17 cellular contexts compared by ENCODE assay signal in genomic region chr11:83118814-83119213, GRCh38. TPM values are rescaled to one million over a fixed set of nuclear protein-coding genes. Genes with fewer than 3 reads are reported as not detected.
DNase-seq lines count a peak whose midpoint lies in the region; ATAC-seq and TF ChIP-seq lines count a peak whose summit lies in the region.
"Had no signal": no experiment of that assay in that cellular context is flagged by ENCODE, and none has a peak within 500 bp of the region (broad histone marks: within the 10 kb centered on the region; RNA-seq: fewer than 3 reads in every experiment).

No MANE protein-coding gene starts in this region.

- H3K4me1 ChIP-seq in IMR-90 (ENCODE audit: control insufficient read depth, insufficient read depth, low read length): peaks cover 14% of the 10 kb centered on the region
- peaks cover 19% of the 10 kb centered on the region for H3K4me1 ChIP-seq in HAP-1

- H2BK15ac ChIP-seq in IMR-90 (ENCODE audit: low read depth, low read length): no peak overlapping the region

- peak overlapping the region; percentile 89 for H3K27ac Mint-ChIP-seq in central memory CD8-positive, alpha-beta T cell (ENCODE audit: low read depth)
- H3K27ac Mint-ChIP-seq in naive thymus-derived CD8-positive, alpha-beta T cell: peak overlapping the region; percentile 90 to 99 (median 96)
- H3K27ac Mint-ChIP-seq: dendritic cell treated with granulocyte-macrophage colony-stimulating factor and Interleukin-4, amounts not matched to agents 40 ng/mL and 50 ng/mL, for 4 days had no signal

- no peak overlapping the region for H4K5ac ChIP-seq in IMR-90 (ENCODE audit: low read depth, low read length)

- no peak overlapping the region for H2BK5ac ChIP-seq in IMR-90 (ENCODE audit: low read depth, low read length, poor library complexity, severe bottlenecking)

- H3K56ac ChIP-seq in IMR-90 (ENCODE audit: extremely low read depth, insufficient read depth, low read length): no peak overlapping the region

- H3K4me3 ChIP-seq in IMR-90 (ENCODE audit: insufficient read depth, low read depth, low read length): no peak overlapping the region
- no peak overlapping the region for H3K4me3 ChIP-seq in HAP-1
- H3K4me3 ChIP-seq: mucosa of descending colon had no signal

- peaks cover 2% of the 10 kb centered on the region; the same call in 1 of the 2 replicates for H3K9me3 ChIP-seq in IMR-90 (ENCODE audit: control insufficient read depth, insufficient read depth, low read length)
- H3K9me3 ChIP-seq in HAP-1: no peaks in the 10 kb centered on the region
- H3K9me3 ChIP-seq: mucosa of descending colon had no signal

- H3K4me1 Mint-ChIP-seq in central memory CD8-positive, alpha-beta T cell: peaks cover 43% of the 10 kb centered on the region
- peaks cover 27 to 80% (median 75%) of the 10 kb centered on the region in 4 donors for H3K4me1 Mint-ChIP-seq in naive thymus-derived CD8-positive, alpha-beta T cell

- no peak overlapping the region for H2AFZ ChIP-seq in IMR-90 (replicated peaks; ENCODE audit: low read length, poor library complexity)

- no TSS peak for BruUV-seq in IMR-90 (replicated peaks; lab: Mats Ljungman, UMichigan)

- no peak overlapping the region for H3K23ac ChIP-seq in IMR-90 (ENCODE audit: low read depth, low read length)

- H3K18ac ChIP-seq in IMR-90 (ENCODE audit: low read depth, low read length): no peak overlapping the region

- ATAC-seq in IMR-90 (ENCODE audit: low read depth) (peak; percentile 81), HG03095 (IDR thresholded peaks at IDR 0.05; ENCODE audit: unreplicated experiment) (no peak), HG03378 (IDR thresholded peaks at IDR 0.05; ENCODE audit: unreplicated experiment) (no peak)
- no peak for ATAC-seq in central memory CD8-positive, alpha-beta T cell (replicated peaks; ENCODE audit: extremely low read depth, poor library complexity, severe bottlenecking)
- ATAC-seq in naive thymus-derived CD8-positive, alpha-beta T cell: no peak
- ATAC-seq: esophagus mucosa had no signal

- no peak overlapping the region for H3K4me3 Mint-ChIP-seq in central memory CD8-positive, alpha-beta T cell
- peak overlapping the region in 7 of 10 donors; percentile 21 to 63 (median 38) for H3K4me3 Mint-ChIP-seq in naive thymus-derived CD8-positive, alpha-beta T cell
- H3K4me3 Mint-ChIP-seq: dendritic cell treated with granulocyte-macrophage colony-stimulating factor and Interleukin-4, amounts not matched to agents 40 ng/mL and 50 ng/mL, for 4 days had no signal

- no peak overlapping the region for H2BK20ac ChIP-seq in IMR-90 (ENCODE audit: low read depth, low read length)

- peaks cover 4% of the 10 kb centered on the region for H3K27me3 ChIP-seq in IMR-90 (ENCODE audit: control insufficient read depth, insufficient read depth, low read length)
- H3K27me3 ChIP-seq in HAP-1 (ENCODE audit: low read depth): no peaks in the 10 kb centered on the region

- H4K91ac ChIP-seq in IMR-90 (ENCODE audit: insufficient read depth, low read depth, low read length): no peak overlapping the region

- POLR2A ChIA-PET in IMR-90 (lab: Charles Lee; ENCODE audit: unreplicated experiment): no interaction called here
- POLR2A ChIA-PET in naive thymus-derived CD8-positive, alpha-beta T cell (lab: Charles Lee): interaction anchor here (1.0 to 4.4 kb wide), 6 partner anchors 33 to 219 kb away, joined by 3 to 43 read pairs (median 4); partner anchors contain the start of genes DDIAS, PCF11 and PRCP

- TF ChIP-seq CTCF in AG09319 (IDR thresholded peaks at IDR 0.05; ENCODE audit: low read depth, low read length): no peak
- TF ChIP-seq CTCF in IMR-90 (conservative IDR thresholded peaks at IDR 0.05; ENCODE audit: low read depth, low read length): no peak

- H3K9me3 Mint-ChIP-seq in central memory CD8-positive, alpha-beta T cell: no peaks in the 10 kb centered on the region
- no peaks in the 10 kb centered on the region for H3K9me3 Mint-ChIP-seq in naive thymus-derived CD8-positive, alpha-beta T cell
- H3K9me3 Mint-ChIP-seq: dendritic cell treated with granulocyte-macrophage colony-stimulating factor and Interleukin-4, amounts not matched to agents 40 ng/mL and 50 ng/mL, for 4 days had no signal

- H3K36me3 Mint-ChIP-seq in central memory CD8-positive, alpha-beta T cell (ENCODE audit: insufficient read depth): no peaks in the 10 kb centered on the region
- peaks cover 0 to 1% (median 0%) of the 10 kb centered on the region in 3 donors for H3K36me3 Mint-ChIP-seq in naive thymus-derived CD8-positive, alpha-beta T cell

- H3K4me2 ChIP-seq in IMR-90 (ENCODE audit: low read depth, low read length): peak overlapping the region; percentile 74
- H3K4me2 ChIP-seq: KMS-11 had no signal

- in situ Hi-C loops in IMR-90 (cut with MboI; ENCODE audit: low sequenced_read_pairs): no loop called here
- in situ Hi-C loops in HAP-1 (cut with MboI; ENCODE audit: low sequenced_read_pairs): no loop called here

- intact Hi-C loops in IMR-90 (cut with micrococcal nuclease): no loop called here

- H4K20me1 ChIP-seq in IMR-90 (ENCODE audit: insufficient read depth, low read length): no peaks in the 10 kb centered on the region; the same call in 1 of the 2 replicates

- H3K9ac ChIP-seq in IMR-90 (ENCODE audit: low read depth, low read length): no peak overlapping the region
- H3K9ac ChIP-seq: KMS-11 had no signal

- no peaks in the 10 kb centered on the region for H3K79me1 ChIP-seq in IMR-90 (ENCODE audit: low read depth in 1 of 2, low read length in 2 of 2)

- H2AK5ac ChIP-seq in IMR-90 (ENCODE audit: low read depth, low read length): no peak overlapping the region

- dilution Hi-C loops in IMR-90 (cut with HindIII; ENCODE audit: low sequenced_read_pairs, unreplicated experiment): no loop called here

- H3K14ac ChIP-seq in IMR-90 (replicated peaks; ENCODE audit: low read depth, low read length): no peak overlapping the region

- TF ChIP-seq POLR2A in IMR-90 (IDR thresholded peaks at IDR 0.05; ENCODE audit: low read depth, low read length): no peak

- DNase-seq in AG09319 (ENCODE audit: extremely low read depth, low read depth): peak; percentile 18
- peak; percentile 42 for DNase-seq in IMR-90
- DNase-seq in central memory CD8-positive, alpha-beta T cell (ENCODE audit: low spot score in 2 of 2): no peak
- DNase-seq in naive thymus-derived CD8-positive, alpha-beta T cell: no peak
- DNase-seq in HAP-1 (ENCODE audit: low spot score in 2 of 2): no peak
- no peak for DNase-seq in NCI-H526 (lab: John Stamatoyannopoulos, UW)
- DNase-seq: activated effector memory CD4-positive, alpha-beta T cell treated with anti-CD3 and anti-CD28 coated beads, Interleukin-2, amount 50 U/mL, for 16 hours; mucosa of descending colon; NCI-H1417; NK-92 treated with Interleukin-12 subunit alpha and Interleukin-12 subunit beta, amount 100 ng/mL, for 24 hours; stimulated activated CD4-positive, alpha-beta T cell treated with anti-CD3 and anti-CD28 coated beads, Interleukin-12 subunit alpha, Interleukin-12 subunit beta, amount 100 ng/mL, for 4 hours had no signal

- CTCF ChIA-PET in IMR-90 (lab: Yijun Ruan, JAX): no interaction called here

- no peak overlapping the region for H4K8ac ChIP-seq in IMR-90 (ENCODE audit: low read depth in 2 of 2, low read length in 2 of 2)

- no peak overlapping the region for H2AK9ac ChIP-seq in IMR-90 (replicated peaks; ENCODE audit: low read depth, low read length, poor library complexity)

- H3K36me3 ChIP-seq in IMR-90 (ENCODE audit: control insufficient read depth, insufficient read depth, low read length) (no peaks in the 10 kb centered on the region), HAP-1 (replicated peaks) (no peaks in the 10 kb centered on the region)

- H2BK120ac ChIP-seq in IMR-90 (ENCODE audit: low read depth, low read length): no peak overlapping the region

- H3K27me3 Mint-ChIP-seq in central memory CD8-positive, alpha-beta T cell: no peaks in the 10 kb centered on the region
- no peaks in the 10 kb centered on the region for H3K27me3 Mint-ChIP-seq in naive thymus-derived CD8-positive, alpha-beta T cell
- H3K27me3 Mint-ChIP-seq: dendritic cell treated with granulocyte-macrophage colony-stimulating factor and Interleukin-4, amounts not matched to agents 40 ng/mL and 50 ng/mL, for 4 days had no signal

- H3K4ac ChIP-seq in IMR-90 (ENCODE audit: low read depth, low read length): no peak overlapping the region

- no peaks in the 10 kb centered on the region for H3K9me1 ChIP-seq in IMR-90 (ENCODE audit: insufficient read depth, low read length)

- no peak for TF ChIP-seq RAD21 in IMR-90 (IDR thresholded peaks at IDR 0.05; ENCODE audit: low read length)

- peak overlapping the region; percentile 53; the same call in 1 of the 2 replicates for H3K27ac ChIP-seq in IMR-90 (ENCODE audit: insufficient read depth, low read length)
- H3K27ac ChIP-seq: HL-60, KMS-11 had no signal

TF ChIP-seq in IMR-90, 13 proteins besides CTCF, POLR2A, EP300 and RAD21:
- TF ChIP-seq FOS (IDR thresholded peaks at IDR 0.05; ENCODE audit: low read depth, low read length): no peak
- TF ChIP-seq RFX5 (IDR thresholded peaks at IDR 0.05; ENCODE audit: low read depth, low read length): no peak
- no peak for TF ChIP-seq BHLHE40 (IDR thresholded peaks at IDR 0.05; ENCODE audit: low read depth, low read length)
- no peak for TF ChIP-seq USF2 (IDR thresholded peaks at IDR 0.05; ENCODE audit: low read depth, low read length)
- no peak for TF ChIP-seq CEBPB (IDR thresholded peaks at IDR 0.05; ENCODE audit: low read depth, low read length)
- TF ChIP-seq MAFK (IDR thresholded peaks at IDR 0.05; ENCODE audit: low read depth, low read length): no peak
TF ChIP-seq in IMR-90: peak in this region for 0.

RNA-seq across cellular contexts. Expression of gene PCF11, which starts 38.1 kb away (rescaled TPM):
- 26.7 and 34.2 TPM in 2 replicates for total RNA-seq in IMR-90 (2012; rRNA removed)
- 16.2 and 19.2 TPM in 2 replicates for polyA plus RNA-seq in IMR-90 (2012; rRNA removed)
- 7.3 and 12.7 TPM in 2 replicates for polyA plus RNA-seq in IMR-90 (2012; cell fraction: cytosol; rRNA removed)
- polyA plus RNA-seq in IMR-90 (2012; cell fraction: nucleus; rRNA removed; ENCODE audit: low replicate concordance): 84.8 and 142 TPM in 2 replicates
- total RNA-seq in naive thymus-derived CD8-positive, alpha-beta T cell: 100 to 1,000 TPM; 199 TPM
- polyA plus RNA-seq in naive thymus-derived CD8-positive, alpha-beta T cell: 10 to 100 TPM; 22.5 to 33.6 (median 28.1) TPM

RNA-seq across cellular contexts. Expression of gene RAB30, which starts 47.1 kb away (rescaled TPM):
- 14.4 and 25.6 TPM in 2 replicates for total RNA-seq in IMR-90 (2012; rRNA removed)
- polyA plus RNA-seq in IMR-90 (2012; rRNA removed): 4.6 and 7.2 TPM in 2 replicates
- polyA plus RNA-seq in IMR-90 (2012; cell fraction: cytosol; rRNA removed): 1.9 and 2.1 TPM in 2 replicates
- 2.1 and 7.3 TPM in 2 replicates for polyA plus RNA-seq in IMR-90 (2012; cell fraction: nucleus; rRNA removed; ENCODE audit: low replicate concordance)
- total RNA-seq in naive thymus-derived CD8-positive, alpha-beta T cell: 10 to 100 TPM; 28.1 to 35.5 TPM
- 10 to 100 TPM; 10.7 to 17.4 (median 12.8) TPM for polyA plus RNA-seq in naive thymus-derived CD8-positive, alpha-beta T cell

Comparison
In these comparisons a context has a peak if more than half of its experiments do, and no peak if none do; other contexts are left out.
1. DNase-seq: peak in AG09319 (single experiment) and IMR-90 (single experiment); none in central memory CD8-positive, alpha-beta T cell (0 of 2), naive thymus-derived CD8-positive, alpha-beta T cell (0 of 10), HAP-1 (0 of 2) and NCI-H526 (0 of 2).